In the genomic region with DNA sequence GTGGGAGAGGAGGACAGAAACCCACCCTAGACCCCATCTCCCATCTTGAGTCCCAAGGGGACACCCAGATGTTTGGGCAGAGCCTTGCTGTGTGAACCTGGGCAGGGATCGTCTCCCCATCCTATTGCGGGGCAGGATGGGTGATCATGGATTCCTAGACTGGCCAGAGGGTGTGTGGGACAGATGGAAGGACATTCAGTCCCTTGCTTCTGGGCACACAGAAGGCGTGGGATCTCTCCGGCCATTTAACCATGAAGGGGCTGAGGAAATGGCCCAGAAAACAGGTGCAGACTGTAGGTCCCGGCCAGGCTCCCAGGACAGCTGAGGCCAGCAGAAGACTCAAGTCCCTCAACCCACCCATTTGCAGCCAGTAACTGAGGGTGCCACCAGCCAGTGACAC, we compare ENCODE assay signal across 6 cellular contexts. TPM values are rescaled to one million over a fixed set of nuclear protein-coding genes. Genes with fewer than 3 reads are reported as not detected.
"Had no signal": no experiment of that assay in that cellular context is flagged by ENCODE, and none has a peak within 500 bp of the region (broad histone marks: within the 10 kb centered on the region; RNA-seq: fewer than 3 reads in every experiment).

No MANE protein-coding gene starts in this region.

- H3K27ac Mint-ChIP-seq: H9, IgD-negative memory B cell had no signal

- H2AFZ ChIP-seq: GM23248 had no signal

- H3K4me3 Mint-ChIP-seq: H9, IgD-negative memory B cell had no signal

- H3K9me3 Mint-ChIP-seq: H9 had no signal

- H3K4me3 ChIP-seq: GM23248 had no signal

- H3K27ac ChIP-seq: GM23248 had no signal

- DNase-seq: GM23248, GOT3, H9, HCEC 1CT had no signal

- H3K9ac ChIP-seq: GM23248 had no signal

RNA-seq across cellular contexts. Expression of a gene that starts 29.9 kb away (rescaled TPM):
- polyA plus RNA-seq: IgD-negative memory B cell had no signal

RNA-seq across cellular contexts. Expression of a gene that starts 57.5 kb away (rescaled TPM):
- total RNA-seq: HT-29 had no signal
- polyA plus RNA-seq: IgD-negative memory B cell had no signal
